Comparison of ENCODE assay signal across 20 cellular contexts in genomic region chr5:59099995-59100345, GRCh38.
A peak's percentile ranks its signal among the peaks of the same experiment; 100 is the strongest.
DNase-seq lines count a peak whose midpoint lies in the region; ATAC-seq and TF ChIP-seq lines count a peak whose summit lies in the region.
"Had no signal": no experiment of that assay in that cellular context is flagged by ENCODE, and none has a peak within 500 bp of the region (broad histone marks: within the 10 kb centered on the region; RNA-seq: fewer than 3 reads in every experiment).

No MANE protein-coding gene starts in this region.

- no peak overlapping the region for H3K9ac ChIP-seq in IMR-90 (ENCODE audit: low read depth, low read length)

- BruUV-seq in IMR-90 (replicated peaks; lab: Mats Ljungman, UMichigan) = no TSS peak

- peak overlapping the region; percentile 0 to 20; a peak in 2 of 4 replicates for H4K8ac ChIP-seq in IMR-90 (ENCODE audit: low read depth in 2 of 2, low read length in 2 of 2)

- H2AK5ac ChIP-seq in IMR-90 (ENCODE audit: low read depth, low read length) = peak overlapping the region; percentile 32; the same call in 1 of the 2 replicates

- no peaks in the 10 kb centered on the region for H3K27me3 ChIP-seq in IMR-90 (ENCODE audit: control insufficient read depth, insufficient read depth, low read length)
- H3K27me3 ChIP-seq: esophagus squamous epithelium, ovary, suprapubic skin had no signal

- H3K4me3 ChIP-seq in IMR-90 (ENCODE audit: insufficient read depth, low read depth, low read length) = no peak overlapping the region
- H3K4me3 ChIP-seq: esophagus squamous epithelium, ovary, suprapubic skin had no signal

- no peak overlapping the region for H3K56ac ChIP-seq in IMR-90 (ENCODE audit: extremely low read depth, insufficient read depth, low read length)

- H3K4me1 Mint-ChIP-seq in T-helper 1 cell treated with Interleukin-12 subunit alpha and Interleukin-12 subunit beta and Interleukin-4 antibody, amounts not matched to agents 30 μg/mL and 1 μg/mL, for 36 hours (ENCODE audit: low read depth) = peaks cover 76% of the 10 kb centered on the region
- peaks cover 43% of the 10 kb centered on the region for H3K4me1 Mint-ChIP-seq in activated naive CD8-positive, alpha-beta T cell treated with anti-CD3 and anti-CD28 coated beads, Interleukin-2, amount 50 U/mL, for 24 hours
- H3K4me1 Mint-ChIP-seq in natural killer cell treated with Interleukin-12 subunit alpha and Interleukin-12 subunit beta and Interleukin-15 and Interleukin-18, amount 100 ng/mL, for 72 hours (ENCODE audit: low read depth in 2 of 2) = peaks cover 47 to 54% of the 10 kb centered on the region in 2 donors
- H3K4me1 Mint-ChIP-seq: B cell had no signal

- H3K27ac ChIP-seq in IMR-90 (ENCODE audit: insufficient read depth, low read length) = no peak overlapping the region
- H3K27ac ChIP-seq: 22Rv1, ovary, suprapubic skin, VCaP had no signal

- intact Hi-C loops in IMR-90 (cut with micrococcal nuclease) (loop anchor here (5.0 kb wide), 1 partner anchor 72 kb away; no protein-coding TSS in a partner anchor), left ventricle myocardium superior (cut with micrococcal nuclease) (no loop called here)

- CTCF ChIA-PET in IMR-90 (lab: Yijun Ruan, JAX) = interaction anchor here (0.6 kb wide), 1 partner anchor 53 kb away, joined by 3 read pairs; no protein-coding TSS in a partner anchor

- no peak overlapping the region for H3K4me2 ChIP-seq in IMR-90 (ENCODE audit: low read depth, low read length)

- peak overlapping the region; percentile 80; the same call in 1 of the 2 replicates for H4K5ac ChIP-seq in IMR-90 (ENCODE audit: low read depth, low read length)

- H2BK5ac ChIP-seq in IMR-90 (ENCODE audit: low read depth, low read length, poor library complexity, severe bottlenecking) = peak overlapping the region; percentile 78

- DNase-seq in T-helper 1 cell (no peak), IMR-90 (no peak), left ventricle myocardium superior (no peak), NCI-H748 (lab: John Stamatoyannopoulos, UW; ENCODE audit: unreplicated experiment) (no peak)
- no peak for DNase-seq in activated naive CD8-positive, alpha-beta T cell treated with anti-CD3 and anti-CD28 coated beads, Interleukin-2, amount 50 U/mL, for 24 hours
- DNase-seq in natural killer cell treated with Interleukin-12 subunit alpha and Interleukin-12 subunit beta and Interleukin-15 and Interleukin-18, amount 100 ng/mL, for 72 hours (ENCODE audit: low spot score) = no peak
- DNase-seq: activated naive CD4-positive, alpha-beta T cell; esophagus squamous epithelium; glutamatergic neuron; NCI-H2029; NCI-H446; ovary; Right ventricle myocardium superior; stimulated activated CD4-positive, alpha-beta T cell treated with anti-CD3 and anti-CD28 coated beads, Interleukin-2, amount 100 ng/mL, for 48 hours had no signal

- 0 out of 3 replicates have a peak overlapping the region, but pooled peaks have one; percentile 0 for H2BK15ac ChIP-seq in IMR-90 (ENCODE audit: low read depth, low read length)

- H3K36me3 ChIP-seq in IMR-90 (ENCODE audit: control insufficient read depth, insufficient read depth, low read length) = no peaks in the 10 kb centered on the region
- H3K36me3 ChIP-seq: esophagus squamous epithelium, ovary, suprapubic skin had no signal

- TF ChIP-seq CTCF in IMR-90 (conservative IDR thresholded peaks at IDR 0.05; ENCODE audit: low read depth, low read length) = no peak

- H4K20me1 ChIP-seq in IMR-90 (ENCODE audit: insufficient read depth, low read length) = no peaks in the 10 kb centered on the region

- peak overlapping the region; percentile 17; the same call in 1 of the 2 replicates for H2BK120ac ChIP-seq in IMR-90 (ENCODE audit: low read depth, low read length)

- dilution Hi-C loops in IMR-90 (cut with HindIII; ENCODE audit: low sequenced_read_pairs, unreplicated experiment) = no loop called here

- in situ Hi-C loops in IMR-90 (cut with MboI; ENCODE audit: low sequenced_read_pairs) = no loop called here

- peak overlapping the region; percentile 49 for H2BK20ac ChIP-seq in IMR-90 (ENCODE audit: low read depth, low read length)

- peaks cover 2% of the 10 kb centered on the region; the same call in 1 of the 2 replicates for H3K9me1 ChIP-seq in IMR-90 (ENCODE audit: insufficient read depth, low read length)

- no peak overlapping the region for H2AFZ ChIP-seq in IMR-90 (replicated peaks; ENCODE audit: low read length, poor library complexity)

- no peak overlapping the region for H2AK9ac ChIP-seq in IMR-90 (replicated peaks; ENCODE audit: low read depth, low read length, poor library complexity)

- H3K9me3 ChIP-seq in IMR-90 (ENCODE audit: control insufficient read depth, insufficient read depth, low read length) = no peaks in the 10 kb centered on the region
- H3K9me3 ChIP-seq: esophagus squamous epithelium, ovary, suprapubic skin had no signal

- H3K36me3 Mint-ChIP-seq in T-helper 1 cell treated with Interleukin-12 subunit alpha and Interleukin-12 subunit beta and Interleukin-4 antibody, amounts not matched to agents 30 μg/mL and 1 μg/mL, for 36 hours (ENCODE audit: low read depth) = peaks cover 10% of the 10 kb centered on the region
- no peaks in the 10 kb centered on the region for H3K36me3 Mint-ChIP-seq in activated naive CD8-positive, alpha-beta T cell treated with anti-CD3 and anti-CD28 coated beads, Interleukin-2, amount 50 U/mL, for 24 hours (ENCODE audit: low read depth)
- H3K36me3 Mint-ChIP-seq in natural killer cell treated with Interleukin-12 subunit alpha and Interleukin-12 subunit beta and Interleukin-15 and Interleukin-18, amount 100 ng/mL, for 72 hours = no peaks in the 10 kb centered on the region

- H3K4me1 ChIP-seq in IMR-90 (ENCODE audit: control insufficient read depth, insufficient read depth, low read length) = peaks cover 7% of the 10 kb centered on the region; the same call in 1 of the 2 replicates

- no peak overlapping the region for H3K23ac ChIP-seq in IMR-90 (ENCODE audit: low read depth, low read length)

- POLR2A ChIA-PET in IMR-90 (lab: Charles Lee; ENCODE audit: unreplicated experiment) = no interaction called here

- H3K9me3 Mint-ChIP-seq in T-helper 1 cell treated with Interleukin-12 subunit alpha and Interleukin-12 subunit beta and Interleukin-4 antibody, amounts not matched to agents 30 μg/mL and 1 μg/mL, for 36 hours = peaks cover 6% of the 10 kb centered on the region
- H3K9me3 Mint-ChIP-seq in activated naive CD8-positive, alpha-beta T cell treated with anti-CD3 and anti-CD28 coated beads, Interleukin-2, amount 50 U/mL, for 24 hours = no peaks in the 10 kb centered on the region
- no peaks in the 10 kb centered on the region for H3K9me3 Mint-ChIP-seq in natural killer cell treated with Interleukin-12 subunit alpha and Interleukin-12 subunit beta and Interleukin-15 and Interleukin-18, amount 100 ng/mL, for 72 hours

- 0 out of 2 replicates have a peak overlapping the region, but pooled peaks have one; percentile 25 for H4K91ac ChIP-seq in IMR-90 (ENCODE audit: insufficient read depth, low read depth, low read length)

- peak overlapping the region; percentile 67 for H3K4me3 Mint-ChIP-seq in T-helper 1 cell treated with Interleukin-12 subunit alpha and Interleukin-12 subunit beta and Interleukin-4 antibody, amounts not matched to agents 30 μg/mL and 1 μg/mL, for 36 hours
- H3K4me3 Mint-ChIP-seq in activated naive CD8-positive, alpha-beta T cell treated with anti-CD3 and anti-CD28 coated beads, Interleukin-2, amount 50 U/mL, for 24 hours = no peak overlapping the region
- H3K4me3 Mint-ChIP-seq in natural killer cell treated with Interleukin-12 subunit alpha and Interleukin-12 subunit beta and Interleukin-15 and Interleukin-18, amount 100 ng/mL, for 72 hours = peak overlapping the region; percentile 71
- H3K4me3 Mint-ChIP-seq: B cell had no signal

- TF ChIP-seq RAD21 in IMR-90 (IDR thresholded peaks at IDR 0.05; ENCODE audit: low read length) = no peak

- H3K14ac ChIP-seq in IMR-90 (replicated peaks; ENCODE audit: low read depth, low read length) = no peak overlapping the region; the same call in 1 of the 2 replicates

- TF ChIP-seq POLR2A in IMR-90 (IDR thresholded peaks at IDR 0.05; ENCODE audit: low read depth, low read length) = no peak

- 94% methylated on average over 3 of the region's 6 CpGs; no CpG with 5 or more reads in 1 of the 2 experiments for WGBS in IMR-90 (ENCODE audit: extremely low coverage in 2 of 2, insufficient read length in 1 of 2), 2 experiments

- H3K4ac ChIP-seq in IMR-90 (ENCODE audit: low read depth, low read length) = no peak overlapping the region; the same call in 1 of the 2 replicates

- peak overlapping the region; percentile 63; the same call in 1 of the 2 replicates for H3K18ac ChIP-seq in IMR-90 (ENCODE audit: low read depth, low read length)

- H3K27me3 Mint-ChIP-seq in T-helper 1 cell treated with Interleukin-12 subunit alpha and Interleukin-12 subunit beta and Interleukin-4 antibody, amounts not matched to agents 30 μg/mL and 1 μg/mL, for 36 hours (ENCODE audit: low read depth) = peaks cover 3% of the 10 kb centered on the region
- H3K27me3 Mint-ChIP-seq in activated naive CD8-positive, alpha-beta T cell treated with anti-CD3 and anti-CD28 coated beads, Interleukin-2, amount 50 U/mL, for 24 hours = no peaks in the 10 kb centered on the region
- H3K27me3 Mint-ChIP-seq in natural killer cell treated with Interleukin-12 subunit alpha and Interleukin-12 subunit beta and Interleukin-15 and Interleukin-18, amount 100 ng/mL, for 72 hours = no peaks in the 10 kb centered on the region
- H3K27me3 Mint-ChIP-seq: B cell had no signal

- no peaks in the 10 kb centered on the region for H3K79me1 ChIP-seq in IMR-90 (ENCODE audit: low read depth in 1 of 2, low read length in 2 of 2)

- ATAC-seq in IMR-90 (ENCODE audit: low read depth) = no peak
- ATAC-seq in activated naive CD8-positive, alpha-beta T cell treated with anti-CD3 and anti-CD28 coated beads, Interleukin-2, amount 50 U/mL, for 24 hours = no peak
- ATAC-seq in natural killer cell treated with Interleukin-12 subunit alpha and Interleukin-12 subunit beta and Interleukin-15 and Interleukin-18, amount 100 ng/mL, for 72 hours = no peak
- no peak for ATAC-seq in left ventricle myocardium superior
- ATAC-seq in HG03097 (IDR thresholded peaks at IDR 0.05; ENCODE audit: low FRiP score, unreplicated experiment) = no peak

- H3K27ac Mint-ChIP-seq in T-helper 1 cell treated with Interleukin-12 subunit alpha and Interleukin-12 subunit beta and Interleukin-4 antibody, amounts not matched to agents 30 μg/mL and 1 μg/mL, for 36 hours = peak overlapping the region; percentile 91
- H3K27ac Mint-ChIP-seq in activated naive CD8-positive, alpha-beta T cell treated with anti-CD3 and anti-CD28 coated beads, Interleukin-2, amount 50 U/mL, for 24 hours = peak overlapping the region; percentile 26
- H3K27ac Mint-ChIP-seq in natural killer cell treated with Interleukin-12 subunit alpha and Interleukin-12 subunit beta and Interleukin-15 and Interleukin-18, amount 100 ng/mL, for 72 hours = peak overlapping the region; percentile 79 to 88
- H3K27ac Mint-ChIP-seq: B cell had no signal

TF ChIP-seq in IMR-90, 13 proteins besides CTCF, POLR2A, EP300 and RAD21 (continues in another document):
- no peak for TF ChIP-seq CHD1 (IDR thresholded peaks at IDR 0.05; ENCODE audit: low read depth, low read length)
- no peak for TF ChIP-seq NFE2L2 (IDR thresholded peaks at IDR 0.05; ENCODE audit: low read depth, low read length)
- no peak for TF ChIP-seq RFX5 (IDR thresholded peaks at IDR 0.05; ENCODE audit: low read depth, low read length)

Comparison
In these comparisons a context has a peak if more than half of its experiments do, and no peak if none do; other contexts are left out.
1. H3K27ac Mint-ChIP-seq: peak in every context shown above with its lines; median percentile 91 in T-helper 1 cell treated with Interleukin-12 subunit alpha and Interleukin-12 subunit beta and Interleukin-4 antibody, amounts not matched to agents 30 μg/mL and 1 μg/mL, for 36 hours; 84 in natural killer cell treated with Interleukin-12 subunit alpha and Interleukin-12 subunit beta and Interleukin-15 and Interleukin-18, amount 100 ng/mL, for 72 hours; 26 in activated naive CD8-positive, alpha-beta T cell treated with anti-CD3 and anti-CD28 coated beads, Interleukin-2, amount 50 U/mL, for 24 hours.